ENCODE assay signal across 21 cellular contexts in the genomic region with DNA sequence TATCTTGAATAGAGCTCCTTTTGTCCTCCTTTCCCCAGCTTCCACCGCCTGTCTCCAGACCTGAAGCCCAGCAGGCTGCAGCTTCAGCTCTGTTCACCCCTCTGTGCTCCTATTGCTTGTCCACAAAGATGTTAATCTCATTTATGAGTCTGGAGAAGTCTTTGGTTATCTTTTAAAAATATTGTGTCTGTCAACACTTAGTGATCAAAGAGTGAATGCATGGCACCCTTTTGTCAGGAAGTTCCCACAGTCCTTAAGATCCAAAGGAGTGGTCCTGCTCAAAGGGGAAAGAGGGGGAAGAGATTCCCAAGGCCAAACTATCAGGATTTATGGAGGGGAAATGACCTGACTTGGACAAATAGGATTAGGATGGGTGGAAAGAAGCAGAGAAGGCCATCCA.
DNase-seq lines count a peak whose midpoint lies in the region; ATAC-seq and TF ChIP-seq lines count a peak whose summit lies in the region.
"Had no signal": no experiment of that assay in that cellular context is flagged by ENCODE, and none has a peak within 500 bp of the region (broad histone marks: within the 10 kb centered on the region; RNA-seq: fewer than 3 reads in every experiment).

No MANE protein-coding gene starts in this region.

- no peak overlapping the region for H3K4me3 Mint-ChIP-seq in endodermal cell
- H3K4me3 Mint-ChIP-seq: CD4-positive, alpha-beta memory T cell had no signal

- H3K9me3 Mint-ChIP-seq in endodermal cell, result no peaks in the 10 kb centered on the region
- H3K9me3 Mint-ChIP-seq: CD4-positive, alpha-beta memory T cell had no signal

- no peaks in the 10 kb centered on the region for H3K9me3 ChIP-seq in HEK293 (ENCODE audit: control insufficient read depth, insufficient read depth, low read depth, low read length)
- no peaks in the 10 kb centered on the region for H3K9me3 ChIP-seq in endodermal cell (ENCODE audit: control insufficient read depth, low read length)
- peaks cover 3% of the 10 kb centered on the region for H3K9me3 ChIP-seq in mesodermal cell (ENCODE audit: control insufficient read depth, low read length)
- H3K9me3 ChIP-seq: Peyer's patch, SJCRH30 had no signal

- intact Hi-C loops in left cardiac atrium (cut with DNase I), result no loop called here

- H3K27ac Mint-ChIP-seq in endodermal cell, result no peak overlapping the region
- H3K27ac Mint-ChIP-seq: CD4-positive, alpha-beta memory T cell had no signal

- H3K27ac ChIP-seq in HEK293 (ENCODE audit: extremely low read depth, low read depth, low read length), result peak overlapping the region; percentile 73
- H3K27ac ChIP-seq in endodermal cell (ENCODE audit: low read depth, low read length), result no peak overlapping the region
- peak overlapping the region; percentile 75 for H3K27ac ChIP-seq in mesodermal cell (ENCODE audit: low read depth, low read length, severe bottlenecking)
- H3K27ac ChIP-seq: Peyer's patch, SJCRH30 had no signal

- POLR2A ChIA-PET in HEK293 (lab: Yijun Ruan, JAX), result no interaction called here

- no peaks in the 10 kb centered on the region for H3K36me3 ChIP-seq in HEK293 (ENCODE audit: control insufficient read depth in 2 of 2, insufficient read depth in 1 of 2, low read length in 2 of 2)
- H3K36me3 ChIP-seq in endodermal cell (ENCODE audit: control insufficient read depth, insufficient read depth, low read length), result no peaks in the 10 kb centered on the region
- no peaks in the 10 kb centered on the region for H3K36me3 ChIP-seq in mesodermal cell (ENCODE audit: control insufficient read depth, insufficient read depth, low read length)
- H3K36me3 ChIP-seq: Peyer's patch, SJCRH30 had no signal

- peaks cover 37% of the 10 kb centered on the region for H3K4me1 Mint-ChIP-seq in endodermal cell

- DNase-seq in endodermal cell, result peak; percentile 49
- DNase-seq in left cardiac atrium, result no peak
- no peak for DNase-seq in SIG-M5 treated with dmso at 0.1 percent for 504 hours (lab: John Stamatoyannopoulos, UW; ENCODE audit: unreplicated experiment)
- DNase-seq: CD4-positive, alpha-beta memory T cell; GDM1; GOT3; HCEC 1CT; Kasumi-1; MM.1S; NCI-H1048; NCI-H1436; NCI-H187 treated with DMSO at 0.1 percent for 48 hours; NCI-H2107; NCI-H510A; NK-92 treated with Interleukin-12 subunit alpha and Interleukin-12 subunit beta, amount 100 ng/mL, for 24 hours; Peyer's patch; SJCRH30 had no signal

- H3K36me3 Mint-ChIP-seq in endodermal cell (ENCODE audit: low read depth), result no peaks in the 10 kb centered on the region
- H3K36me3 Mint-ChIP-seq: CD4-positive, alpha-beta memory T cell had no signal

- no peaks in the 10 kb centered on the region for H3K27me3 Mint-ChIP-seq in endodermal cell (ENCODE audit: insufficient read depth)

- no peak for TF ChIP-seq CTCF in HEK293 (tag by site-specific recombination; IDR thresholded peaks at IDR 0.05)
- no peak for TF ChIP-seq CTCF in endodermal cell (conservative IDR thresholded peaks at IDR 0.05)

- H3K4me3 ChIP-seq in HEK293 (ENCODE audit: low read depth, low read length) (no peak overlapping the region), endodermal cell (ENCODE audit: low read length) (no peak overlapping the region), mesodermal cell (ENCODE audit: extremely low read depth, insufficient read depth, low read length, poor library complexity, severe bottlenecking) (no peak overlapping the region)
- H3K4me3 ChIP-seq: Peyer's patch, SJCRH30 had no signal

- no peak overlapping the region for H3K9ac ChIP-seq in endodermal cell (ENCODE audit: extremely low read depth, low read length, poor library complexity, severe bottlenecking)

- H3K4me1 ChIP-seq in HEK293 (ENCODE audit: control insufficient read depth, insufficient read depth, low read length) (peaks cover 36% of the 10 kb centered on the region), endodermal cell (ENCODE audit: control insufficient read depth, insufficient read depth, low read length) (peaks cover 7% of the 10 kb centered on the region), mesodermal cell (ENCODE audit: control insufficient read depth, insufficient read depth, low read length, poor library complexity, severe bottlenecking) (peaks cover 60% of the 10 kb centered on the region)
- H3K4me1 ChIP-seq: Peyer's patch, SJCRH30 had no signal

- H3K27me3 ChIP-seq in endodermal cell (ENCODE audit: control insufficient read depth, insufficient read depth, low read length, poor library complexity, severe bottlenecking), result no peaks in the 10 kb centered on the region
- H3K27me3 ChIP-seq: Peyer's patch, SJCRH30 had no signal

- CTCF ChIA-PET in HEK293 (lab: Yijun Ruan, JAX), result no interaction called here

- ATAC-seq in left cardiac atrium (no peak), HG03108 (IDR thresholded peaks at IDR 0.05; ENCODE audit: unreplicated experiment) (no peak), HG03280 (IDR thresholded peaks at IDR 0.05; ENCODE audit: unreplicated experiment) (no peak)

- WGBS in endodermal cell (ENCODE audit: insufficient coverage in 1 of 2, insufficient read length in 1 of 2), 2 experiments, result 86% methylated on average over 1 of the region's 1 CpG; no CpG with 5 or more reads in 1 of the 2 experiments
- 100% methylated on average over 1 of the region's 1 CpG; no CpG with 5 or more reads in 1 of the 2 experiments for WGBS in mesodermal cell (ENCODE audit: insufficient coverage in 2 of 2), 2 experiments

TF ChIP-seq in HEK293, 187 proteins besides CTCF, POLR2A, EP300 and RAD21:
- TF ChIP-seq ZNF585B (tag by site-specific recombination; IDR thresholded peaks at IDR 0.05) (peak; percentile 61), MEIS1 (CRISPR knock-in tag; IDR thresholded peaks at IDR 0.05; ENCODE audit: borderline replicate concordance) (no peak), TCF7L2 (IDR thresholded peaks at IDR 0.05; ENCODE audit: borderline replicate concordance, low read depth, low read length) (peak; percentile 91), IKZF3 (tag by site-specific recombination; IDR thresholded peaks at IDR 0.05) (0 out of 2 replicates have a peak, but pooled peaks have one; percentile 42), SP7 (tag by site-specific recombination; IDR thresholded peaks at IDR 0.05) (no peak), FEZF1 (tag by site-specific recombination; IDR thresholded peaks at IDR 0.05) (peak; percentile 51), ZXDB (tag by site-specific recombination; IDR thresholded peaks at IDR 0.05) (0 out of 2 replicates have a peak, but pooled peaks have one; percentile 28), GLIS1 (tag by site-specific recombination; IDR thresholded peaks at IDR 0.05) (peak; percentile 41), OVOL3 (tag by site-specific recombination; IDR thresholded peaks at IDR 0.05) (no peak), ZNF701 (tag by site-specific recombination; IDR thresholded peaks at IDR 0.05) (no peak)
- TF ChIP-seq, protein P1, sequence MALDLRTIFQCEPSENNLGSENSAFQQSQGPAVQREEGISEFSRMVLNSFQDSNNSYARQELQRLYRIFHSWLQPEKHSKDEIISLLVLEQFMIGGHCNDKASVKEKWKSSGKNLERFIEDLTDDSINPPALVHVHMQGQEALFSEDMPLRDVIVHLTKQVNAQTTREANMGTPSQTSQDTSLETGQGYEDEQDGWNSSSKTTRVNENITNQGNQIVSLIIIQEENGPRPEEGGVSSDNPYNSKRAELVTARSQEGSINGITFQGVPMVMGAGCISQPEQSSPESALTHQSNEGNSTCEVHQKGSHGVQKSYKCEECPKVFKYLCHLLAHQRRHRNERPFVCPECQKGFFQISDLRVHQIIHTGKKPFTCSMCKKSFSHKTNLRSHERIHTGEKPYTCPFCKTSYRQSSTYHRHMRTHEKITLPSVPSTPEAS (tag by site-specific recombination; IDR thresholded peaks at IDR 0.05), result no peak
- TF ChIP-seq, protein P2, sequence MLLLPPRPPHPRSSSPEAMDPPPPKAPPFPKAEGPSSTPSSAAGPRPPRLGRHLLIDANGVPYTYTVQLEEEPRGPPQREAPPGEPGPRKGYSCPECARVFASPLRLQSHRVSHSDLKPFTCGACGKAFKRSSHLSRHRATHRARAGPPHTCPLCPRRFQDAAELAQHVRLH (tag by site-specific recombination; IDR thresholded peaks at IDR 0.05), result 0 out of 2 replicates have a peak, but pooled peaks have one; percentile 10
- TF ChIP-seq, protein P3, sequence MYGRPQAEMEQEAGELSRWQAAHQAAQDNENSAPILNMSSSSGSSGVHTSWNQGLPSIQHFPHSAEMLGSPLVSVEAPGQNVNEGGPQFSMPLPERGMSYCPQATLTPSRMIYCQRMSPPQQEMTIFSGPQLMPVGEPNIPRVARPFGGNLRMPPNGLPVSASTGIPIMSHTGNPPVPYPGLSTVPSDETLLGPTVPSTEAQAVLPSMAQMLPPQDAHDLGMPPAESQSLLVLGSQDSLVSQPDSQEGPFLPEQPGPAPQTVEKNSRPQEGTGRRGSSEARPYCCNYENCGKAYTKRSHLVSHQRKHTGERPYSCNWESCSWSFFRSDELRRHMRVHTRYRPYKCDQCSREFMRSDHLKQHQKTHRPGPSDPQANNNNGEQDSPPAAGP (tag by site-specific recombination; IDR thresholded peaks at IDR 0.05), result no peak
- TF ChIP-seq, protein P4, sequence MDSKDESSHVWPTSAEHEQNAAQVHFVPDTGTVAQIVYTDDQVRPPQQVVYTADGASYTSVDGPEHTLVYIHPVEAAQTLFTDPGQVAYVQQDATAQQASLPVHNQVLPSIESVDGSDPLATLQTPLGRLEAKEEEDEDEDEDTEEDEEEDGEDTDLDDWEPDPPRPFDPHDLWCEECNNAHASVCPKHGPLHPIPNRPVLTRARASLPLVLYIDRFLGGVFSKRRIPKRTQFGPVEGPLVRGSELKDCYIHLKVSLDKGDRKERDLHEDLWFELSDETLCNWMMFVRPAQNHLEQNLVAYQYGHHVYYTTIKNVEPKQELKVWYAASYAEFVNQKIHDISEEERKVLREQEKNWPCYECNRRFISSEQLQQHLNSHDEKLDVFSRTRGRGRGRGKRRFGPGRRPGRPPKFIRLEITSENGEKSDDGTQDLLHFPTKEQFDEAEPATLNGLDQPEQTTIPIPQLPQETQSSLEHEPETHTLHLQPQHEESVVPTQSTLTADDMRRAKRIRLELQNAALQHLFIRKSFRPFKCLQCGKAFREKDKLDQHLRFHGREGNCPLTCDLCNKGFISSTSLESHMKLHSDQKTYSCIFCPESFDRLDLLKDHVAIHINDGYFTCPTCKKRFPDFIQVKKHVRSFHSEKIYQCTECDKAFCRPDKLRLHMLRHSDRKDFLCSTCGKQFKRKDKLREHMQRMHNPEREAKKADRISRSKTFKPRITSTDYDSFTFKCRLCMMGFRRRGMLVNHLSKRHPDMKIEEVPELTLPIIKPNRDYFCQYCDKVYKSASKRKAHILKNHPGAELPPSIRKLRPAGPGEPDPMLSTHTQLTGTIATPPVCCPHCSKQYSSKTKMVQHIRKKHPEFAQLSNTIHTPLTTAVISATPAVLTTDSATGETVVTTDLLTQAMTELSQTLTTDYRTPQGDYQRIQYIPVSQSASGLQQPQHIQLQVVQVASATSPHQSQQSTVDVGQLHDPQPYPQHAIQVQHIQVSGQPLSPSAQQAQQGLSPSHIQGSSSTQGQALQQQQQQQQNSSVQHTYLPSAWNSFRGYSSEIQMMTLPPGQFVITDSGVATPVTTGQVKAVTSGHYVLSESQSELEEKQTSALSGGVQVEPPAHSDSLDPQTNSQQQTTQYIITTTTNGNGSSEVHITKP (tag by site-specific recombination; IDR thresholded peaks at IDR 0.05), result peak; percentile 54; the same call in 1 of the 2 replicates
